In the genomic region with DNA sequence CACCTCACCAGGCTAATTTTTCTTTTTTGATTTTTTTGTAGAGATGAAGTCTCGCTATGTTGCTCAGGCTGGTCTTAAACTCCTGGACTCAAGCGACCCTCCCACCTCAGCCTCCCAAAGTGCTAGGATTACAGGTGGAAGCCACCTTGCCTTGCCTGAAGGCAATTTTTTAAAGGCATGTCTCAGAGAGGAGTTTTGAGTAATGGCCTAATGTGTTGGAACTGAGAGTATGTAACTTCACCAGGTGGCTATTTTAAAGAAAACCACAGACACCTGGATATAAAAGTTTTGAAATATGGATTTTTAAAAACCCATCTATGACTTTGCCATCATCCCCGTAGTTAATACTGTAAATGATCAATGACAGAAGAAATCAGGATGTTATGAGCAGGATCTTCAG, we compare ENCODE assay signal across 10 cellular contexts.
"Had no signal": no experiment of that assay in that cellular context is flagged by ENCODE, and none has a peak within 500 bp of the region (broad histone marks: within the 10 kb centered on the region; RNA-seq: fewer than 3 reads in every experiment).

No MANE protein-coding gene starts in this region.

- ATAC-seq: HCT116, K562 had no signal

- H2AFZ ChIP-seq: GM23248 had no signal

- H3K9ac ChIP-seq: GM23248 had no signal

- FAIRE-seq: HTR-8/SVneo, K562 had no signal

- H3K9me3 ChIP-seq: HAP-1 had no signal

- H3K36me3 ChIP-seq: HAP-1 had no signal

- H3K27ac ChIP-seq: GM23248 had no signal

- DNase-seq: GM23248, GOT3, H7, HFFc6, IMR-90, KG1 had no signal

- H3K4me3 ChIP-seq: GM23248, HAP-1, K562 had no signal
